Comparison of ENCODE assay signal across 32 cellular contexts in the genomic region with DNA sequence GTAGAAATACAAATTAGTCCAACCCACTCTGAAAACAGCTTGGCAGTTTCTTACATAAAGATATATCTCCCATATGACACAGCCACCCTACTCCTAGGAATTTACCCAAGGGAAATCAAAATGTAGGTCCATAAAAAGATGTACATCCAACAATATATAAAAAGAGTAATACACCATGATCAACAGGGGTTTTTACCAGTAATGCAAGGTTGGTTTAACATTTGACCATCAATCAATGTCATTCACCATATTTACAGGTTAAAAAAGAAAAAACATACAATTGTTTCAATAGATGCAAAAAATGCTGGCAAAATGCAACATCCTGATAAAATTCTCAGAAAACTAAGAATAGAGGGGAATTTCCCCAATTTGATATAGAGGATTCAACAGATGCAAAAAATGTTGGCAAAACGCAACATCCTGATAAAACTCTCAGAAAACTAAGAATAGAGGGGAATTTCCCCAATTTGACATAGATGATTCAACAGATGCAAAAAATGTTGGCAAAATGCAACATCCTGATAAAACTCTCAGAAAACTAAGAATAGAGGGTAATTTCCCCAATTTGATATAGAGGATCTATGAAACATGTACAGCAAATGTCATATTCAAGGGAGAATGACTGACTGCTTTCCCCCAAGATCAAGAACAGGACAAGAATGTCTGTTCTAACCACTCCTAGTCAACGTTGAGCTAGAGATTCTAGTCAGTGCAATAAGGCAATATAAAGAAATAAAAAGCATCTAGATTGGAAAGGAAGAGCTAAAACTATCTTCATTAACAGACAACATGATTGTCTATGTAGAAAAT. TPM values are rescaled to one million over a fixed set of nuclear protein-coding genes. Genes with fewer than 3 reads are reported as not detected.
DNase-seq lines count a peak whose midpoint lies in the region; ATAC-seq, FAIRE-seq and TF ChIP-seq lines count a peak whose summit lies in the region.
"Had no signal": no experiment of that assay in that cellular context is flagged by ENCODE, and none has a peak within 500 bp of the region (broad histone marks: within the 10 kb centered on the region; RNA-seq: fewer than 3 reads in every experiment).

No MANE protein-coding gene starts in this region.

- H3K27me3 ChIP-seq in GM12878 (replicated peaks in 1 of 2; ENCODE audit: control insufficient read depth in 2 of 2, insufficient read depth in 2 of 2, low read length in 1 of 2) = no peaks in the 10 kb centered on the region
- H3K27me3 ChIP-seq: BE2C, body of pancreas, heart left ventricle, neutrophil, Peyer's patch had no signal

- H2AFZ ChIP-seq in GM12878 (ENCODE audit: control insufficient read depth, low read depth, low read length) = no peak overlapping the region
- H2AFZ ChIP-seq: GM23248 had no signal

- CTCF ChIA-PET in GM12878 (lab: Yijun Ruan, JAX) = interaction anchor here (1.2 to 2.6 kb wide), 3 partner anchors 9 to 11 kb away, joined by 3 to 8 read pairs (median 5); no protein-coding TSS in a partner anchor

- peak; percentile 55 to 61 for ATAC-seq in activated T-cell treated with anti-CD3 and anti-CD28 coated beads, Interleukin-2, amount 50 U/mL, for 4 hours
- ATAC-seq in GM12878 (no peak), HG02981 (IDR thresholded peaks at IDR 0.05; ENCODE audit: unreplicated experiment) (no peak), GM21723 (IDR thresholded peaks at IDR 0.05; ENCODE audit: unreplicated experiment) (no peak)
- no peak for ATAC-seq in stimulated activated effector memory CD8-positive, alpha-beta T cell treated with anti-CD3 and anti-CD28 coated beads, Interleukin-12 subunit alpha, Interleukin-12 subunit beta, amount 100 ng/mL, for 72 hours
- ATAC-seq: activated CD8-positive, alpha-beta memory T cell treated with anti-CD3 and anti-CD28 coated beads, Interleukin-2, amount 10 ng/mL, durations not matched to agents 7 days and 5 days; body of pancreas; foreskin keratinocyte; heart left ventricle; sciatic nerve had no signal

- no peak for DNase-seq in activated T-cell treated with anti-CD3 and anti-CD28 coated beads, Interleukin-2, amount 50 U/mL, for 4 hours
- DNase-seq in activated T-cell treated with anti-CD3 and anti-CD28 coated beads, Interleukin-2, amount 50 U/mL, for 1 hour = no peak
- DNase-seq in GM18507 (ENCODE audit: extremely low spot score, insufficient read length, low read depth) (no peak), GM12878 (ENCODE audit: low read depth, low spot score) (no peak), type B pancreatic cell (ENCODE audit: extremely low spot score, unreplicated experiment) (no peak)
- DNase-seq in stimulated activated effector memory CD8-positive, alpha-beta T cell treated with anti-CD3 and anti-CD28 coated beads, Interleukin-12 subunit alpha, Interleukin-12 subunit beta, amount 100 ng/mL, for 72 hours (ENCODE audit: low spot score in 2 of 2) = no peak
- DNase-seq: activated CD8-positive, alpha-beta memory T cell treated with anti-CD3 and anti-CD28 coated beads, Interleukin-2, amount 10 ng/mL, durations not matched to agents 7 days and 5 days; activated effector memory CD4-positive, alpha-beta T cell treated with Interleukin-2 at 50 U/mL for 16 hours; DMS53; erythroblast; foreskin keratinocyte; GM23248; left ventricle myocardium inferior; mesendoderm; NCI-H1048; NCI-H1694; NCI-H446 treated with DMSO at 0.1 percent for 48 hours; NCI-H774; SHP77 had no signal

- no peaks in the 10 kb centered on the region; a peak in 1 of 4 replicates for H3K36me3 ChIP-seq in GM12878 (ENCODE audit: control insufficient read depth in 2 of 2, insufficient read depth in 2 of 2, low read length in 1 of 2)
- H3K36me3 ChIP-seq: BE2C, heart left ventricle, left ventricle myocardium inferior, prostate gland had no signal

- H3K9ac ChIP-seq in GM12878 (ENCODE audit: control insufficient read depth, insufficient read depth, low read length) = no peak overlapping the region
- H3K9ac ChIP-seq: GM23248 had no signal

- in situ Hi-C loops in GM12878 (cut with MboI) = no loop called here

- POLR2A ChIA-PET in GM12878 (lab: Charles Lee) = no interaction called here

- H3K9me3 ChIP-seq in GM12878 (replicated peaks; ENCODE audit: control insufficient read depth, insufficient read depth, low read length) = peaks cover 15% of the 10 kb centered on the region
- H3K9me3 ChIP-seq: BE2C, body of pancreas, neutrophil, Peyer's patch, prostate gland had no signal

- peak overlapping the region; percentile 86 for H3K27ac Mint-ChIP-seq in stimulated activated effector memory CD8-positive, alpha-beta T cell treated with anti-CD3 and anti-CD28 coated beads, Interleukin-12 subunit alpha, Interleukin-12 subunit beta, amount 100 ng/mL, for 72 hours
- no peak overlapping the region for H3K27ac Mint-ChIP-seq in type B pancreatic cell
- H3K27ac Mint-ChIP-seq: activated CD8-positive, alpha-beta memory T cell treated with anti-CD3 and anti-CD28 coated beads, Interleukin-2, amount 10 ng/mL, durations not matched to agents 7 days and 5 days had no signal

- no peak for TF ChIP-seq RAD21 in GM12878 (IDR thresholded peaks at IDR 0.05; ENCODE audit: insufficient read depth, low read depth, low read length)

- SMC1A ChIA-PET in GM12878 (lab: Charles Lee; ENCODE audit: uncharacterized antibody, unreplicated experiment) = interaction anchor here (1.1 to 2.4 kb wide), 3 partner anchors 10 to 31 kb away, joined by 3 to 9 read pairs (median 4); no protein-coding TSS in a partner anchor

- no peak for TF ChIP-seq POLR2A in GM12878 (IDR thresholded peaks at IDR 0.05; ENCODE audit: low read depth, low read length)

- FAIRE-seq in GM18507 (lab: Jason Lieb, UNC) (peak; percentile 47), GM12878 (lab: Jason Lieb, UNC) (peak; percentile 71)
- FAIRE-seq: keratinocyte had no signal

- H3K4me1 ChIP-seq in GM12878 (ENCODE audit: control insufficient read depth, insufficient read depth, low read length) = peaks cover 14% of the 10 kb centered on the region
- H3K4me1 ChIP-seq: BE2C, left ventricle myocardium inferior, Peyer's patch, prostate gland had no signal

- peaks cover 5% of the 10 kb centered on the region; the same call in 1 of the 2 replicates for H3K79me2 ChIP-seq in GM12878 (ENCODE audit: control insufficient read depth, insufficient read depth, low read length)

- peaks cover 9% of the 10 kb centered on the region for H3K9me3 Mint-ChIP-seq in activated T-cell treated with anti-CD3 and anti-CD28 coated beads, Interleukin-2, amount 50 U/mL, for 4 hours
- peaks cover 3% of the 10 kb centered on the region for H3K9me3 Mint-ChIP-seq in stimulated activated effector memory CD8-positive, alpha-beta T cell treated with anti-CD3 and anti-CD28 coated beads, Interleukin-12 subunit alpha, Interleukin-12 subunit beta, amount 100 ng/mL, for 72 hours
- peaks cover 6% of the 10 kb centered on the region for H3K9me3 Mint-ChIP-seq in type B pancreatic cell

- intact Hi-C loops in GM12878 (cut with micrococcal nuclease; ENCODE audit: unreplicated experiment) = no loop called here

- H3K4me2 ChIP-seq in GM12878 (ENCODE audit: control insufficient read depth, insufficient read depth) = no peak overlapping the region

- H3K27ac ChIP-seq in GM12878 (ENCODE audit: control insufficient read depth, insufficient read depth) = peak overlapping the region; percentile 44; the same call in 1 of the 2 replicates
- H3K27ac ChIP-seq: body of pancreas, foreskin keratinocyte, GM23248, heart left ventricle, left ventricle myocardium inferior, neutrophil, Peyer's patch, prostate gland had no signal

- peak overlapping the region; percentile 10 for H3K4me3 Mint-ChIP-seq in activated T-cell treated with anti-CD3 and anti-CD28 coated beads, Interleukin-2, amount 50 U/mL, for 4 hours
- peak overlapping the region; percentile 38 for H3K4me3 Mint-ChIP-seq in stimulated activated effector memory CD8-positive, alpha-beta T cell treated with anti-CD3 and anti-CD28 coated beads, Interleukin-12 subunit alpha, Interleukin-12 subunit beta, amount 100 ng/mL, for 72 hours
- H3K4me3 Mint-ChIP-seq in type B pancreatic cell = no peak overlapping the region
- H3K4me3 Mint-ChIP-seq: activated CD8-positive, alpha-beta memory T cell treated with anti-CD3 and anti-CD28 coated beads, Interleukin-2, amount 10 ng/mL, durations not matched to agents 7 days and 5 days; dendritic cell treated with granulocyte-macrophage colony-stimulating factor and Interleukin-4, amounts not matched to agents 40 ng/mL and 50 ng/mL, for 4 days had no signal

- no peaks in the 10 kb centered on the region for H3K27me3 Mint-ChIP-seq in activated T-cell treated with anti-CD3 and anti-CD28 coated beads, Interleukin-2, amount 50 U/mL, for 4 hours (ENCODE audit: low read depth)
- peaks cover 23% of the 10 kb centered on the region for H3K27me3 Mint-ChIP-seq in type B pancreatic cell
- H3K27me3 Mint-ChIP-seq: dendritic cell treated with granulocyte-macrophage colony-stimulating factor and Interleukin-4, amounts not matched to agents 40 ng/mL and 50 ng/mL, for 4 days had no signal

- WGBS in GM12878 (ENCODE audit: insufficient coverage, insufficient replicate concordance, low lambda C conversion rate, missing lambda C conversion rate) = 28% methylated on average over 2 of the region's 2 CpGs

- TF ChIP-seq CTCF in GM12878 (IDR thresholded peaks at IDR 0.05 in 2 of 3, conservative IDR thresholded peaks at IDR 0.05 in 1 of 3; ENCODE audit: control insufficient read depth in 2 of 3, extremely low read depth in 1 of 3, insufficient read depth in 1 of 3, low read depth in 3 of 3, low read length in 3 of 3) = no peak
- TF ChIP-seq CTCF in type B pancreatic cell (conservative IDR thresholded peaks at IDR 0.05) = no peak

- RAD21 ChIA-PET in GM12878 (lab: Charles Lee; ENCODE audit: unreplicated experiment) = interaction anchor here (0.9 to 1.5 kb wide), 3 partner anchors 12 to 18 kb away, joined by 3 read pairs; no protein-coding TSS in a partner anchor

- no peaks in the 10 kb centered on the region for H4K20me1 ChIP-seq in GM12878 (ENCODE audit: control insufficient read depth, insufficient read depth)

- no peaks in the 10 kb centered on the region for H3K36me3 Mint-ChIP-seq in activated T-cell treated with anti-CD3 and anti-CD28 coated beads, Interleukin-2, amount 50 U/mL, for 4 hours (ENCODE audit: insufficient read depth)
- peaks cover 22% of the 10 kb centered on the region for H3K36me3 Mint-ChIP-seq in stimulated activated effector memory CD8-positive, alpha-beta T cell treated with anti-CD3 and anti-CD28 coated beads, Interleukin-12 subunit alpha, Interleukin-12 subunit beta, amount 100 ng/mL, for 72 hours
- H3K36me3 Mint-ChIP-seq in type B pancreatic cell = no peaks in the 10 kb centered on the region

- no TSS peak for BruUV-seq in GM12878 (replicated peaks; lab: Mats Ljungman, UMichigan)

- H3K4me1 Mint-ChIP-seq in activated T-cell treated with anti-CD3 and anti-CD28 coated beads, Interleukin-2, amount 50 U/mL, for 4 hours (ENCODE audit: low read depth) = peaks cover 31% of the 10 kb centered on the region
- peaks cover 47% of the 10 kb centered on the region for H3K4me1 Mint-ChIP-seq in stimulated activated effector memory CD8-positive, alpha-beta T cell treated with anti-CD3 and anti-CD28 coated beads, Interleukin-12 subunit alpha, Interleukin-12 subunit beta, amount 100 ng/mL, for 72 hours
- no peaks in the 10 kb centered on the region for H3K4me1 Mint-ChIP-seq in type B pancreatic cell (ENCODE audit: unreplicated experiment)

- H3K4me3 ChIP-seq in GM12878 = no peak overlapping the region
- H3K4me3 ChIP-seq: body of pancreas, GM23248, heart left ventricle, left ventricle myocardium inferior, Peyer's patch, prostate gland had no signal

- TF ChIP-seq EP300 in GM12878 (IDR thresholded peaks at IDR 0.05; ENCODE audit: borderline replicate concordance in 1 of 2, control insufficient read depth in 1 of 2, low read depth in 2 of 2, low read length in 2 of 2) = no peak

RNA-seq across cellular contexts. Expression of a gene that starts 13.7 kb away (rescaled TPM):
- 10 to 100 TPM; 75.0 to 79.6 (median 79.5) TPM for total RNA-seq in activated T-cell treated with anti-CD3 and anti-CD28 coated beads, Interleukin-2, amount 50 U/mL, for 4 hours
- total RNA-seq in GM12878 (2013; cell fraction: nucleolus; rRNA removed) = 23.8 and 32.2 TPM in 2 replicates
- total RNA-seq in GM12878 (2014; rRNA removed) = 34.0 and 44.2 TPM in 2 replicates
- 15.8 and 17.9 TPM in 2 replicates for total RNA-seq in GM12878 (2014; rRNA removed; fragmentation: Illumina TruSeq; extraction: Trizol)
- total RNA-seq in GM12878 (2021) = 38.7 and 42.3 TPM in 2 replicates
- 3.9 TPM for polyA plus RNA-seq in GM12878 (2011; ENCODE audit: low read depth)
- 16.6 and 22.5 TPM in 2 replicates for polyA plus RNA-seq in GM12878 (2011; rRNA removed)
- polyA plus RNA-seq in GM12878 (2011; cell fraction: cytosol; rRNA removed) = 30.5 and 44.3 TPM in 2 replicates
- polyA plus RNA-seq in GM12878 (2011; cell fraction: nucleus; rRNA removed) = 55.5 and 64.6 TPM in 2 replicates
- 17.1 and 19.8 TPM in 2 replicates for polyA plus RNA-seq in GM12878 (2012)
- 8.0 and 22.0 TPM in 2 replicates for polyA plus RNA-seq in GM12878 (2014; fragmentation: Illumina TruSeq; extraction: Trizol)
- under 1 TPM in 1 of 2 experiments, not detected in 1; 0.22 TPM for polyA plus RNA-seq in GM12878 (2014; fragmentation: Nextera tagmentation; extraction: Ambion mirVana)
- polyA plus RNA-seq in GM12878 (2014; rRNA removed) = 28.9 and 35.5 TPM in 2 replicates
- polyA plus RNA-seq in GM12878 (2016; fragmentation: Nextera tagmentation; extraction: Ambion mirVana) = 10 to 100 TPM in 1 of 2 experiments, 1 to 10 TPM in 1; 6.7 to 12.7 TPM
- polyA minus RNA-seq in GM12878 (2011; rRNA and poly(A)+ RNA removed) = 15.7 and 37.9 TPM in 2 replicates
- 22.1 and 25.5 TPM in 2 replicates for polyA minus RNA-seq in GM12878 (2011; cell fraction: cytosol; rRNA and poly(A)+ RNA removed)
- polyA minus RNA-seq in GM12878 (2011; cell fraction: nucleus; rRNA and poly(A)+ RNA removed) = 14.0 and 35.4 TPM in 2 replicates
- 15.7 and 18.1 TPM in 2 replicates for total RNA-seq in type B pancreatic cell (ENCODE audit: low replicate concordance)

RNA-seq across cellular contexts. Expression of a gene that starts 34.5 kb away (rescaled TPM):
- total RNA-seq in activated T-cell treated with anti-CD3 and anti-CD28 coated beads, Interleukin-2, amount 50 U/mL, for 4 hours = 10 to 100 TPM; 17.5 to 19.0 (median 18.9) TPM
- 117 and 121 TPM in 2 replicates for total RNA-seq in GM12878 (2013; cell fraction: nucleolus; rRNA removed)
- total RNA-seq in GM12878 (2014; rRNA removed) (10.2 and 12.5 TPM in 2 replicates), GM12878 (2014; rRNA removed; fragmentation: Illumina TruSeq; extraction: Trizol) (9.5 and 11.4 TPM in 2 replicates), GM12878 (2021) (8.6 and 9.0 TPM in 2 replicates), type B pancreatic cell (ENCODE audit: low replicate concordance) (14.8 and 15.4 TPM in 2 replicates)
- 4.5 TPM for polyA plus RNA-seq in GM12878 (2011; ENCODE audit: low read depth)
- polyA plus RNA-seq in GM12878 (2011; rRNA removed) (15.9 and 17.0 TPM in 2 replicates), GM12878 (2014; fragmentation: Illumina TruSeq; extraction: Trizol) (7.0 and 12.4 TPM in 2 replicates), GM12878 (2014; fragmentation: Nextera tagmentation; extraction: Ambion mirVana) (1 to 10 TPM; 3.7 to 6.6 TPM), GM12878 (2014; rRNA removed) (8.9 and 10.2 TPM in 2 replicates), GM12878 (2016; fragmentation: Nextera tagmentation; extraction: Ambion mirVana) (10 to 100 TPM; 15.0 to 17.9 TPM)
- polyA plus RNA-seq in GM12878 (2011; cell fraction: cytosol; rRNA removed) = 10.8 and 11.2 TPM in 2 replicates
- polyA plus RNA-seq in GM12878 (2011; cell fraction: nucleus; rRNA removed) = 22.4 and 24.8 TPM in 2 replicates
- polyA plus RNA-seq in GM12878 (2012) = 6.9 and 7.6 TPM in 2 replicates
- polyA minus RNA-seq in GM12878 (2011; rRNA and poly(A)+ RNA removed) = 11.1 and 20.0 TPM in 2 replicates
- polyA minus RNA-seq in GM12878 (2011; cell fraction: cytosol; rRNA and poly(A)+ RNA removed) = 2.1 and 2.7 TPM in 2 replicates
- 11.1 and 16.1 TPM in 2 replicates for polyA minus RNA-seq in GM12878 (2011; cell fraction: nucleus; rRNA and poly(A)+ RNA removed)

RNA-seq across cellular contexts. Expression of a gene that starts 42.2 kb away (rescaled TPM):
- total RNA-seq in activated T-cell treated with anti-CD3 and anti-CD28 coated beads, Interleukin-2, amount 50 U/mL, for 4 hours = not detected
- total RNA-seq in GM12878 (2013; cell fraction: nucleolus; rRNA removed) = not detected in 2 replicates
- total RNA-seq in GM12878 (2014; rRNA removed) (not detected in 2 replicates), GM12878 (2014; rRNA removed; fragmentation: Illumina TruSeq; extraction: Trizol) (not detected in 2 replicates), GM12878 (2021) (not detected in 2 replicates), type B pancreatic cell (ENCODE audit: low replicate concordance) (13.6 and 15.3 TPM in 2 replicates)
- polyA plus RNA-seq in GM12878 (2011; ENCODE audit: low read depth) = not detected
- polyA plus RNA-seq in GM12878 (2011; rRNA removed) (not detected in 2 replicates), GM12878 (2014; fragmentation: Illumina TruSeq; extraction: Trizol) (not detected in 2 replicates), GM12878 (2014; fragmentation: Nextera tagmentation; extraction: Ambion mirVana) (not detected), GM12878 (2014; rRNA removed) (not detected in 2 replicates), GM12878 (2016; fragmentation: Nextera tagmentation; extraction: Ambion mirVana) (not detected)
- polyA plus RNA-seq in GM12878 (2011; cell fraction: cytosol; rRNA removed) = not detected in 2 replicates
- 0.04 and 0.07 TPM in 2 replicates for polyA plus RNA-seq in GM12878 (2011; cell fraction: nucleus; rRNA removed)
- polyA plus RNA-seq in GM12878 (2012) = not detected in 2 replicates
- not detected in 2 replicates for polyA minus RNA-seq in GM12878 (2011; rRNA and poly(A)+ RNA removed)
- not detected in 2 replicates for polyA minus RNA-seq in GM12878 (2011; cell fraction: cytosol; rRNA and poly(A)+ RNA removed)
- not detected in 2 replicates for polyA minus RNA-seq in GM12878 (2011; cell fraction: nucleus; rRNA and poly(A)+ RNA removed)
- total RNA-seq: activated CD8-positive, alpha-beta memory T cell treated with anti-CD3 and anti-CD28 coated beads, Interleukin-2, amount 10 ng/mL, durations not matched to agents 7 days and 5 days; body of pancreas; foreskin keratinocyte; GM23248; heart left ventricle; left ventricle myocardium inferior; subcutaneous adipose tissue; T-helper 2 cell treated with Interferon-gamma antibody and Interleukin-4, amounts not matched to agents 100 ng/mL and 5 ng/mL, for 36 hours had no signal
- polyA plus RNA-seq: foreskin keratinocyte, GM23248, heart left ventricle had no signal

Comparison
In these comparisons a context has a peak if more than half of its experiments do, and no peak if none do; other contexts are left out.
1. ATAC-seq: peak in activated T-cell treated with anti-CD3 and anti-CD28 coated beads, Interleukin-2, amount 50 U/mL, for 4 hours (2 of 2); none in GM12878 (single experiment), stimulated activated effector memory CD8-positive, alpha-beta T cell treated with anti-CD3 and anti-CD28 coated beads, Interleukin-12 subunit alpha, Interleukin-12 subunit beta, amount 100 ng/mL, for 72 hours (single experiment), HG02981 (single experiment) and GM21723 (single experiment).
2. RNA of a gene that starts 42.2 kb away (total RNA-seq): 13.6 to 15.3 TPM in type B pancreatic cell; not detected in activated T-cell treated with anti-CD3 and anti-CD28 coated beads, Interleukin-2, amount 50 U/mL, for 4 hours and not detected in GM12878; every median in the first group is over 10 times any median in the second.